18 cellular contexts compared by ENCODE assay signal in the genomic region with DNA sequence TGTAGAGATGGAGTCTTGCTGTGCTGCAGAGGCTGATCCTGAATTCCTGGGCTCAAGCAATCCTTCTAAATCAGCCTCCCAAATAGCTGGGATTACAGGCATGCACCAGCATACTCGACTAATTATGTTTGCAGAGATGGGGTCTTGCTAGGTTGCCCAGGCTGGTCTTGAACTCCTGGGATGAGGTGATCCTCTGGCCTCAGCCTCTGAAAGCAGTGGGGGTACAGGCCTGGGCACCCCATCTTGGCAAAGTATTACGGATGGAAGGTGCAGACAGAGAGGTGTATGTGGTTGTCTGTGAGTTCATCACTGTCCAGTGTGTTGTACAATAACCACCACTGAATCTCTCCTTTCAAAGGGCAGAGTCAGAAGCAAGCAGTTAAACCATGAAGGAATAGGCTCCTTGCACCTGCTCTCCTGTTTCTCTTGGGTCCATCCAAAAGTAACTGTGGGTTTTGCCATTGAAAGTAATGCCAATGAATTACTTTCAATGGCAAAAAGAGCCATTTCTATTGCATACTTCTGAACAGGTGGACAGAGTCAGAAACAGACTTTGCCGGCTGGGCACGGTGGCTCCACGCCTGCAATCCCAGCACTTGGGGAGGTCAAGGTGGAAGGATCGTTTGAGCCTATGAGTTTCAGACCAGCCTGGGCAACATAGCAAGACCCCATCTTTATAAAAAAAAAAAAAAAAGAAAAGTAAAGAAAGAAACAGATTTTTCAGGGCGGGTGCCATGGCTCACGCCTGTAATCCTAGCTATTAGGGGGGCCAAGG. TPM values are rescaled to one million over a fixed set of nuclear protein-coding genes. Genes with fewer than 3 reads are reported as not detected.
"Had no signal": no experiment of that assay in that cellular context is flagged by ENCODE, and none has a peak within 500 bp of the region (broad histone marks: within the 10 kb centered on the region; RNA-seq: fewer than 3 reads in every experiment).

No MANE protein-coding gene starts in this region.

- H3K4me3 ChIP-seq: lower lobe of right lung, upper lobe of left lung had no signal

- H3K4me1 Mint-ChIP-seq: brain had no signal

- H3K9me3 ChIP-seq: lower lobe of right lung, neutrophil, upper lobe of left lung had no signal

- H3K36me3 Mint-ChIP-seq: activated naive CD8-positive, alpha-beta T cell; brain; naive thymus-derived CD4-positive, alpha-beta T cell; stimulated activated naive B cell treated with anti-CD40 and anti-IgM and Interleukin-4, amounts not matched to agents 10 μg/mL and 1 μg/mL and 100 μg/mL, for 72 hours; T-cell had no signal

- DNase-seq: activated B cell treated with CpG ODN at 0.5 μM for 24 hours; activated gamma-delta T cell; amygdala; dermis blood vessel endothelial cell; erythroblast; hypothalamus; lower lobe of right lung; naive thymus-derived CD4-positive, alpha-beta T cell; right cardiac atrium; small intestine; stimulated activated naive B cell treated with anti-CD40 and anti-IgM and Interleukin-4, amounts not matched to agents 10 μg/mL and 1 μg/mL and 100 μg/mL, for 72 hours; substantia nigra had no signal

- H3K27me3 ChIP-seq: neutrophil, upper lobe of left lung had no signal

- H3K27ac Mint-ChIP-seq: brain had no signal

- H3K4me1 ChIP-seq: lower lobe of right lung had no signal

- H3K27me3 Mint-ChIP-seq: activated B cell treated with CpG ODN at 0.5 μM for 24 hours; activated naive CD8-positive, alpha-beta T cell; central memory CD8-positive, alpha-beta T cell; naive thymus-derived CD4-positive, alpha-beta T cell; stimulated activated naive B cell treated with anti-CD40 and anti-IgM and Interleukin-4, amounts not matched to agents 10 μg/mL and 1 μg/mL and 100 μg/mL, for 72 hours; T-cell had no signal

- H3K9me3 Mint-ChIP-seq: activated B cell treated with CpG ODN at 0.5 μM for 24 hours; central memory CD8-positive, alpha-beta T cell; naive thymus-derived CD4-positive, alpha-beta T cell; stimulated activated naive B cell treated with anti-CD40 and anti-IgM and Interleukin-4, amounts not matched to agents 10 μg/mL and 1 μg/mL and 100 μg/mL, for 72 hours; T-cell had no signal

- ATAC-seq: lower lobe of right lung; naive thymus-derived CD4-positive, alpha-beta T cell; right cardiac atrium; stimulated activated naive B cell treated with anti-CD40 and anti-IgM and Interleukin-4, amounts not matched to agents 10 μg/mL and 1 μg/mL and 100 μg/mL, for 72 hours; T-cell had no signal

- H3K36me3 ChIP-seq: lower lobe of right lung, neutrophil, upper lobe of left lung had no signal

- H3K27ac ChIP-seq: lower lobe of right lung, neutrophil, upper lobe of left lung had no signal

- H3K4me3 Mint-ChIP-seq: activated B cell treated with CpG ODN at 0.5 μM for 24 hours; activated naive CD8-positive, alpha-beta T cell; brain had no signal

RNA-seq across cellular contexts. Expression of a gene that starts 30.4 kb away (rescaled TPM):
- total RNA-seq: dermis blood vessel endothelial cell, lower lobe of right lung, right cardiac atrium had no signal
- polyA plus RNA-seq: naive thymus-derived CD4-positive, alpha-beta T cell; right cardiac atrium had no signal
